In the genomic region with DNA sequence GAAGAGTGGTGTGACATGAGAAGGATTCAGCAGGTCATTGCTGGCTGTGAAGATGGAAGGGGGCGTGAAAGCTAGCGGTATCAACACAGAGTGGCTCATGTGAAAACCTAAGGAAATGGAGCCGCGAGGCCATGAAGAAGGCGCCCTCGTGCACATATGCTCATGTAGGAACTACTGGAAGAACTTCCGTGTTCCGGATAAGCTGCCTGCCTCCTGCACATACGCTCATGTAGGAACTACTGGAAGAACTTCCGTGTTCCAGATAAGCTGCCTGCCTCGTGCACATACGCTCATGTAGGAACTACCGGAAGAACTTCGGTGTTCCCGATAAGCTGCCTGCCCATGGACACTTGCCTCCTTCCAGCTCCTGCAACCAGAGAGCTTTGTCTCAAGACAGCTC, we compare ENCODE assay signal across 6 cellular contexts.
"Had no signal": no experiment of that assay in that cellular context is flagged by ENCODE, and none has a peak within 500 bp of the region (broad histone marks: within the 10 kb centered on the region; RNA-seq: fewer than 3 reads in every experiment).

No MANE protein-coding gene starts in this region.

- H3K27ac Mint-ChIP-seq: GM23338, IgD-negative memory B cell had no signal

- H3K4me3 Mint-ChIP-seq: GM23338, IgD-negative memory B cell had no signal

- H3K36me3 Mint-ChIP-seq: IgD-negative memory B cell had no signal

- H2AFZ ChIP-seq: GM23338 had no signal

- H3K4me3 ChIP-seq: GM23338 had no signal

- H3K4me2 ChIP-seq: GM23338 had no signal

- FAIRE-seq: HepG2 had no signal

- DNase-seq: H7, HCEC 1CT, KG1 had no signal

- H3K9me3 Mint-ChIP-seq: GM23338, IgD-negative memory B cell had no signal

- ATAC-seq: GM23338, HepG2 had no signal
